Comparison of ENCODE assay signal across 8 cellular contexts in the genomic region with DNA sequence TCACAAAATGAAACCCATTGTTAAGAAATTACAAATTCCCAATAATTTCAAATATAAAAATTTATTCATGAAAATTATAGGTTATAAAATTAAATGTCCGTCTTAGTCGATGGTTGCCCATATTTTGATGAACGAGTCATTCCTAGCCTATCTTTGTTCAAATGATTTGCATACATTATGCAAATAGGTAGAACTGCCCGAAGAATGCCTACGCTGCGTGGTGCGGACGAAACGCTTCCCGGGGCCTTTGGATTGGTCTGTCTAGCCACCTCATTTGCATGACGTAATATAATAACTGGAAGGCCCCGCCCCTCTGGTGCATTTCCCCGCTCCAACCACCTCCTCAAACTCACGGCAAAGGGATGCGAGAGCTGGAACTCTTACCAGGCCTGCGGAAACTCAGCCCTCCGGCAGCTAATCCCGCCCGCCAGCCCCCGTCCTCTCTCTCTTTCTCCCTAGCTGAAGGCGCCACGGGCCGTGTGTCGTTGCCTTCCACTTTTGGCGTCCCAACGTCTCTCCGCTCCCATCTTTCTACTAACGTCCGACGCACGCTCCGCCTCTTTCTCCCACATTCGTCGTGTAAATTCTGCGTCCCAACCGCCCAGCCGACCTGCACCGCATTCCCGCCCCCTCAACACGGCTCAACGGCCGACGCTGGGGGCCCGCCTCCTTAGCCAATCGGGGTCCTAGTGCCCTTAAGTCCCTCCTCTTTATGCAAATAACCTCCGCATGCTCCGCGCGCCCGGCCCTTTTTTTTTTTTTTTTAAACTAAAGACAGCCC. TPM values are rescaled to one million over a fixed set of nuclear protein-coding genes. Genes with fewer than 3 reads are reported as not detected.
DNase-seq lines count a peak whose midpoint lies in the region; ATAC-seq lines count a peak whose summit lies in the region.

No MANE protein-coding gene starts in this region.

- H3K4me3 ChIP-seq in endocrine pancreas (ENCODE audit: control insufficient read depth, insufficient read depth, low read length) (peak overlapping the region; percentile 71), mesenchymal stem cell (ENCODE audit: insufficient read depth in 1 of 2, low read depth in 1 of 2, low read length in 2 of 2) (peak overlapping the region; percentile 61 to 83)

- H3K9me3 ChIP-seq in endocrine pancreas (ENCODE audit: control insufficient read depth, low read length) = no peaks in the 10 kb centered on the region
- no peaks in the 10 kb centered on the region for H3K9me3 ChIP-seq in mesenchymal stem cell (ENCODE audit: control insufficient read depth, low read length)

- peak overlapping the region; percentile 61 for H2AFZ ChIP-seq in mesenchymal stem cell (ENCODE audit: low read depth, low read length)

- peak overlapping the region in 1 of 2 experiments; percentile 88 for H3K4ac ChIP-seq in mesenchymal stem cell (ENCODE audit: low read depth in 1 of 2, low read length in 2 of 2)

- H3K36me3 ChIP-seq in endocrine pancreas (ENCODE audit: control insufficient read depth, insufficient read depth, low read length) = peaks cover 8% of the 10 kb centered on the region
- peaks cover 22 to 24% of the 10 kb centered on the region in 2 experiments for H3K36me3 ChIP-seq in mesenchymal stem cell (ENCODE audit: control insufficient read depth in 1 of 2, insufficient read depth in 2 of 2, low read depth in 1 of 2, low read length in 2 of 2)

- H3K23ac ChIP-seq in mesenchymal stem cell (ENCODE audit: low read length in 2 of 2) = no peak overlapping the region

- H3K79me1 ChIP-seq in mesenchymal stem cell (replicated peaks; ENCODE audit: low read length, poor library complexity, severe bottlenecking) = peaks cover 5% of the 10 kb centered on the region

- peak overlapping the region; percentile 88 to 96 for H3K18ac ChIP-seq in mesenchymal stem cell (ENCODE audit: low read depth in 1 of 2, low read length in 2 of 2)

- peak overlapping the region in 1 of 2 experiments; percentile 97 for H3K14ac ChIP-seq in mesenchymal stem cell (ENCODE audit: low read length in 2 of 2)

- H4K8ac ChIP-seq in mesenchymal stem cell (ENCODE audit: low read length) = peak overlapping the region; percentile 71

- no peak overlapping the region for H2BK120ac ChIP-seq in mesenchymal stem cell (ENCODE audit: low read depth, low read length)

- peak; percentile 100 for DNase-seq in Caki2 (ENCODE audit: low read depth)
- DNase-seq in HUDEP-2 (lab: John Stamatoyannopoulos, UW; ENCODE audit: unreplicated experiment in 76 of 76) = peak; percentile 92 to 100 (median 99)
- peak; percentile 99 for DNase-seq in NOMO-1 treated with dmso at 0.1 percent for 144 hours (lab: John Stamatoyannopoulos, UW; ENCODE audit: unreplicated experiment)
- peak; percentile 95 for DNase-seq in activated CD8-positive, alpha-beta memory T cell treated with anti-CD3 and anti-CD28 coated beads, Interleukin-2, amount 50 U/mL, for 1 hour (ENCODE audit: extremely low read depth)
- DNase-seq in mesenchymal stem cell = peak; percentile 100
- peak; percentile 91 for DNase-seq in stimulated activated CD8-positive, alpha-beta memory T cell treated with anti-CD3 and anti-CD28 coated beads, Interleukin-12 subunit alpha, Interleukin-12 subunit beta, amount 100 ng/mL, for 24 hours (ENCODE audit: extremely low read depth)

- under 1% methylated on average over 44 of the region's 50 CpGs for WGBS in mesenchymal stem cell

- ATAC-seq in GM21390 (IDR thresholded peaks at IDR 0.05; ENCODE audit: unreplicated experiment) = peak; percentile 74

- peak overlapping the region; percentile 98 for H3K27ac ChIP-seq in mesenchymal stem cell (ENCODE audit: low read length, poor library complexity, severe bottlenecking)

- in situ Hi-C loops in Caki2 (cut with HindIII; ENCODE audit: low pct_unique_long_range_greater_than_20kb, low sequenced_read_pairs) = no loop called here

- H3K27me3 ChIP-seq in endocrine pancreas (ENCODE audit: control insufficient read depth, insufficient read depth, low read length) = no peaks in the 10 kb centered on the region
- H3K27me3 ChIP-seq in mesenchymal stem cell (ENCODE audit: control insufficient read depth in 1 of 2, insufficient read depth in 1 of 2, low read length in 2 of 2) = peaks cover 0 to 3% of the 10 kb centered on the region in 2 experiments

- H2BK12ac ChIP-seq in mesenchymal stem cell (ENCODE audit: low read length in 2 of 2) = peak overlapping the region in 1 of 2 experiments; percentile 83

- peak overlapping the region; percentile 36 for H4K91ac ChIP-seq in mesenchymal stem cell (ENCODE audit: low read length)

- H3K9ac ChIP-seq in endocrine pancreas (ENCODE audit: control insufficient read depth, insufficient read depth, low read length) (peak overlapping the region; percentile 42), mesenchymal stem cell (ENCODE audit: low read length) (peak overlapping the region; percentile 95)

- no peak overlapping the region for H2AK5ac ChIP-seq in mesenchymal stem cell (ENCODE audit: low read length, severe bottlenecking)

- H2BK15ac ChIP-seq in mesenchymal stem cell (ENCODE audit: low read depth, poor library complexity, severe bottlenecking) = peak overlapping the region; percentile 96

- H2BK5ac ChIP-seq in mesenchymal stem cell (ENCODE audit: low read depth, low read length, poor library complexity, severe bottlenecking) = peak overlapping the region; percentile 89

- H3K4me1 ChIP-seq in endocrine pancreas (ENCODE audit: control insufficient read depth, insufficient read depth, low read length) (no peaks in the 10 kb centered on the region), mesenchymal stem cell (ENCODE audit: control insufficient read depth, insufficient read depth, low read depth, low read length) (peaks cover 10% of the 10 kb centered on the region)

- peak overlapping the region; percentile 86 for H3K4me2 ChIP-seq in mesenchymal stem cell (ENCODE audit: low read length, poor library complexity, severe bottlenecking)

RNA-seq across cellular contexts. Expression of a gene that starts 0.5 kb away (rescaled TPM):
- 31.0 and 36.2 TPM in 2 replicates for total RNA-seq in Caki2 (2014; rRNA removed; shearing (Covaris generic); ENCODE audit: low replicate concordance)
- 85.3 TPM for polyA plus RNA-seq in mesenchymal stem cell (2013, experiment 1 of 2)
- polyA plus RNA-seq in mesenchymal stem cell (2013, experiment 2 of 2) = 79.7 TPM

RNA-seq across cellular contexts. Expression of a gene that starts 5.0 kb away (rescaled TPM):
- total RNA-seq in Caki2 (2014; rRNA removed; shearing (Covaris generic); ENCODE audit: low replicate concordance) = not detected in 2 replicates
- not detected for polyA plus RNA-seq in mesenchymal stem cell (2013, experiment 1 of 2)
- not detected for polyA plus RNA-seq in mesenchymal stem cell (2013, experiment 2 of 2)

RNA-seq across cellular contexts. Expression of a gene that starts 27.2 kb away (rescaled TPM):
- not detected in 2 replicates for total RNA-seq in Caki2 (2014; rRNA removed; shearing (Covaris generic); ENCODE audit: low replicate concordance)
- not detected for polyA plus RNA-seq in mesenchymal stem cell (2013, experiment 1 of 2)
- polyA plus RNA-seq in mesenchymal stem cell (2013, experiment 2 of 2) = not detected

RNA-seq across cellular contexts. Expression of a gene that starts 32.5 kb away (rescaled TPM):
- 286 and 338 TPM in 2 replicates for total RNA-seq in Caki2 (2014; rRNA removed; shearing (Covaris generic); ENCODE audit: low replicate concordance)
- polyA plus RNA-seq in mesenchymal stem cell (2013, experiment 1 of 2) = 152 TPM
- 150 TPM for polyA plus RNA-seq in mesenchymal stem cell (2013, experiment 2 of 2)

RNA-seq across cellular contexts. Expression of a gene that starts 33.9 kb away (rescaled TPM):
- total RNA-seq in Caki2 (2014; rRNA removed; shearing (Covaris generic); ENCODE audit: low replicate concordance) = not detected in 2 replicates
- 0.30 TPM for polyA plus RNA-seq in mesenchymal stem cell (2013, experiment 1 of 2)
- polyA plus RNA-seq in mesenchymal stem cell (2013, experiment 2 of 2) = not detected

Comparison
In these comparisons a context has a peak if more than half of its experiments do, and no peak if none do; other contexts are left out.
1. Peak in every context shown above with its lines: DNase-seq, ATAC-seq, H3K4me3 ChIP-seq and H3K27ac ChIP-seq.